21 cellular contexts compared by ENCODE assay signal in the genomic region with DNA sequence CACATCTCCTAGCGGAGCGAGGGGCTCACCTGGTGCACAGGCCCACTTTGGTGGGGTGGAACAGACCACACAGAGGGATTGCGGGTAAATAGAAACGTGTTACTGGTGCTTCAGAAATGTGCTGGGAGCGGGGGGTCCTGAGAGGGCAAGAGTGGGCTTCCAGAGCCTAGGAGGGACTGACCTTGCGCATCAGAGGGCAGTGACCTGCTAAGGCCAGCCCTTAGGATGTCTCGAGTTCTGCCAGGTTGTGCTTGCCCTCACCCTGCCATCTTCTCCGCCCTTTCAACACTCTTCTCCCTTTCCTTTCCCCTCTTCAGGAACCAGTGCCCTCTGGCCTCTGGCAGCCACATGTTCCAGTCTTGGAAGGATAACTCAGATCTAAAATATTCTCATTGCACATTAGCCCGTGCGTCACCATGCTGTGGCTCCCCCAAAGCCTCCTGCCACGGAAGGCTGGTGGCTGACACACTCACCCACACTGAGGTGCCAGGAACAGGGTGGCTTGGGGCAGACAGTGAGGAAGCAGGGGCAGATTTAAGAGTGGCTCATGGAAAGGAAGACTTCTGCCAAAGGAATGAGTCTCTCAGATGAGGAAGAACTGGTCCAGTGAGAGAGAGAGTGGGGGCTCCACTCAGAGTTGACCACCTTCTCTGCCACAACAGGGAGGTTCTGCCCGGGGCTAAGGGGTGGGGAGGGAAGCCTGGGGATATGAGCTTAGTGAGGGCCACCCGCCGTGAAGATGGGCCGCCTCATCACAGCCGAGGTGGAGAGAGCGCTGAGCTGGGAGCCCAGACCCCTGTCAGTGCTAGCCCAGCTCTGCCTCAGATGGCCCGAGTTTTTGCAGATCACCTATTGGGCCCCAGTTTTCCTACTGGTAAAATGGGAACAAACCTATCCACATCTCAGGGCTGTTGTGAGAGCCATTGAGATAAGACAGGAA.
A peak's percentile ranks its signal among the peaks of the same experiment; 100 is the strongest.
DNase-seq lines count a peak whose midpoint lies in the region; FAIRE-seq and TF ChIP-seq lines count a peak whose summit lies in the region.
"Had no signal": no experiment of that assay in that cellular context is flagged by ENCODE, and none has a peak within 500 bp of the region (broad histone marks: within the 10 kb centered on the region; RNA-seq: fewer than 3 reads in every experiment).

No MANE protein-coding gene starts in this region.

- H4K20me1 ChIP-seq in H1 (replicated peaks in 1 of 2; ENCODE audit: control insufficient read depth in 1 of 2, insufficient read depth in 2 of 2, low read length in 2 of 2) (no peaks in the 10 kb centered on the region), neural progenitor cell (ENCODE audit: low read depth) (no peaks in the 10 kb centered on the region)
- H4K20me1 ChIP-seq: BLaER1 treated with 17β-estradiol and CSF1 and Interleukin-3, amounts not matched to agents 10 nM and 100 nM had no signal

- H3K27ac ChIP-seq in H1 (ENCODE audit: low read depth, low read length), result no peak overlapping the region
- no peak overlapping the region for H3K27ac ChIP-seq in neural progenitor cell
- H3K27ac ChIP-seq in WERI-Rb-1, result no peak overlapping the region
- H3K27ac ChIP-seq in prostate gland, result no peak overlapping the region
- H3K27ac ChIP-seq: BLaER1 treated with 17β-estradiol and CSF1 and Interleukin-3, amounts not matched to agents 10 nM and 100 nM; colonic mucosa had no signal

- POLR2A ChIA-PET in H1 (lab: Charles Lee; ENCODE audit: partially characterized antibody), result no interaction called here

- H3K4me1 ChIP-seq in H1 (replicated peaks in 1 of 4; ENCODE audit: control insufficient read depth in 3 of 4, insufficient read depth in 4 of 4, low read length in 3 of 4) (peaks cover 0 to under 1% (median 0%) of the 10 kb centered on the region in 4 experiments; a peak in 1 of 7 replicates), neural progenitor cell (no peaks in the 10 kb centered on the region), prostate gland (replicated peaks) (no peaks in the 10 kb centered on the region)
- H3K4me1 ChIP-seq: colonic mucosa had no signal

- H3K27me3 ChIP-seq in H1 (replicated peaks in 1 of 4; ENCODE audit: control insufficient read depth in 3 of 4, extremely low read depth in 1 of 4, insufficient read depth in 3 of 4, low read length in 3 of 4), result no peaks in the 10 kb centered on the region
- H3K27me3 ChIP-seq in neural progenitor cell, result no peaks in the 10 kb centered on the region
- no peaks in the 10 kb centered on the region for H3K27me3 ChIP-seq in WERI-Rb-1 (ENCODE audit: insufficient read depth, low read depth, severe bottlenecking)
- H3K27me3 ChIP-seq in prostate gland (replicated peaks; ENCODE audit: insufficient read depth), result no peaks in the 10 kb centered on the region
- H3K27me3 ChIP-seq: BLaER1 treated with 17β-estradiol and CSF1 and Interleukin-3, amounts not matched to agents 10 nM and 100 nM; colonic mucosa had no signal

- intact Hi-C loops in prostate gland (cut with DNase I), result no loop called here

- no peak overlapping the region for H3K56ac ChIP-seq in H1 (replicated peaks; ENCODE audit: insufficient read length, low read depth, low read length)

- H3K9me3 ChIP-seq in H1 (ENCODE audit: insufficient read depth in 2 of 2, low read depth in 1 of 2, low read length in 1 of 2) (0 out of 4 replicates have a peak, but pooled peaks cover 0 to 3% of the 10 kb centered on the region in 2 experiments), neural progenitor cell (ENCODE audit: low read depth) (no peaks in the 10 kb centered on the region), WERI-Rb-1 (ENCODE audit: severe bottlenecking) (no peaks in the 10 kb centered on the region), prostate gland (no peaks in the 10 kb centered on the region)
- H3K9me3 ChIP-seq: colonic mucosa had no signal

- H3K4me3 Mint-ChIP-seq in neural progenitor cell, result no peak overlapping the region
- H3K4me3 Mint-ChIP-seq: activated CD4-positive, alpha-beta memory T cell treated with anti-CD3 and anti-CD28 coated beads for 36 hours; activated T-helper 17 cell treated with anti-CD3 and anti-CD28 coated beads, Interleukin-2, amount 50 U/mL, for 72 hours had no signal

- H4K8ac ChIP-seq in H1 (ENCODE audit: extremely low read depth, insufficient read depth, low read length), result no peak overlapping the region

- no peak overlapping the region for H3K14ac ChIP-seq in H1 (ENCODE audit: insufficient read length)

- no peak overlapping the region for H3K18ac ChIP-seq in H1 (ENCODE audit: extremely low read depth, low read length)

- no peaks in the 10 kb centered on the region for H3K36me3 Mint-ChIP-seq in neural progenitor cell

- WGBS in H1 (ENCODE audit: extremely low coverage in 1 of 2, insufficient coverage in 1 of 2, insufficient read length in 1 of 2, insufficient replicate concordance in 2 of 2, low coverage in 1 of 2, low lambda C conversion rate in 2 of 2, missing lambda C conversion rate in 1 of 2), 2 experiments, result 90% methylated on average over 18 of the region's 18 CpGs; no CpG with 5 or more reads in 1 of the 2 experiments
- WGBS in prostate gland, result 87% methylated on average over 18 of the region's 18 CpGs

- peak; percentile 87 for DNase-seq in AG09309 (ENCODE audit: low read depth)
- DNase-seq in H54 (ENCODE audit: insufficient read length, low spot score), result peak; percentile 90
- DNase-seq in H1 (ENCODE audit: low read depth in 1 of 2, low spot score in 2 of 2), result no peak
- no peak for DNase-seq in neural progenitor cell (ENCODE audit: low spot score)
- DNase-seq in HuH-7.5 (ENCODE audit: low spot score), result no peak
- DNase-seq in WERI-Rb-1, result no peak
- no peak for DNase-seq in prostate gland (ENCODE audit: low spot score)
- DNase-seq in NCI-H1105 (lab: John Stamatoyannopoulos, UW), result no peak
- DNase-seq: activated CD4-positive, alpha-beta memory T cell treated with anti-CD3 and anti-CD28 coated beads for 36 hours; amniotic stem cell; colonic mucosa; DMS 273 treated with DMSO at 0.1 percent for 48 hours; erythroblast; GOT3; hippocampal formation; left colon; NCI-H2029; NCI-H524 treated with DMSO at 0.1 percent for 48 hours; OCI-M1 had no signal

- no peak for TF ChIP-seq EP300 in H1 (IDR thresholded peaks at IDR 0.05; ENCODE audit: borderline replicate concordance in 1 of 2, low read depth in 2 of 2, low read length in 2 of 2)

- H3F3A ChIP-seq in neural progenitor cell (ENCODE audit: low read depth), result no peaks in the 10 kb centered on the region

- no peak overlapping the region for H3K4ac ChIP-seq in H1 (replicated peaks; ENCODE audit: insufficient read length, low read depth, low read length)

- peaks cover 23% of the 10 kb centered on the region for H3K27me3 Mint-ChIP-seq in neural progenitor cell (ENCODE audit: insufficient read depth, low read depth)

- no peak for TF ChIP-seq RAD21 in H1 (IDR thresholded peaks at IDR 0.05 in 1 of 2, conservative IDR thresholded peaks at IDR 0.05 in 1 of 2; ENCODE audit: low read depth in 2 of 2, low read length in 2 of 2)

- no peak overlapping the region for H2BK15ac ChIP-seq in H1 (ENCODE audit: low read length)

- H3K79me2 ChIP-seq in H1 (ENCODE audit: control insufficient read depth in 1 of 2, insufficient read depth in 2 of 2, low read length in 2 of 2) (no peaks in the 10 kb centered on the region), neural progenitor cell (ENCODE audit: low read depth) (no peaks in the 10 kb centered on the region)

- H3K36me3 ChIP-seq in H1 (ENCODE audit: control insufficient read depth in 2 of 4, insufficient read depth in 4 of 4, low read length in 3 of 4), result no peaks in the 10 kb centered on the region
- H3K36me3 ChIP-seq in neural progenitor cell, result no peaks in the 10 kb centered on the region
- no peaks in the 10 kb centered on the region for H3K36me3 ChIP-seq in WERI-Rb-1
- no peaks in the 10 kb centered on the region for H3K36me3 ChIP-seq in prostate gland
- H3K36me3 ChIP-seq: BLaER1 treated with 17β-estradiol and CSF1 and Interleukin-3, amounts not matched to agents 10 nM and 100 nM; colonic mucosa had no signal

- H3K79me1 ChIP-seq in H1 (ENCODE audit: low read depth, low read length), result no peaks in the 10 kb centered on the region

- FAIRE-seq in H54 (lab: Jason Lieb, UNC), result peak; percentile 75
- no peak for FAIRE-seq in H1 (lab: Jason Lieb, UNC)

- no peak overlapping the region for H3K4me2 ChIP-seq in H1 (ENCODE audit: insufficient read depth in 1 of 2, low read depth in 2 of 2, low read length in 2 of 2)
- H3K4me2 ChIP-seq in neural progenitor cell, result no peak overlapping the region

- TF ChIP-seq POLR2A in H54 (IDR thresholded peaks at IDR 0.05; ENCODE audit: low read depth, low read length), result no peak
- TF ChIP-seq POLR2A in H1 (IDR thresholded peaks at IDR 0.05; ENCODE audit: control extremely low read depth in 1 of 2, low read depth in 2 of 2, low read length in 2 of 2), result no peak
- TF ChIP-seq POLR2A in prostate gland (IDR thresholded peaks at IDR 0.05), result no peak

- no peaks in the 10 kb centered on the region; the same call in 1 of the 2 replicates for H3K23me2 ChIP-seq in H1 (ENCODE audit: low read depth, low read length)

- H3K9me3 Mint-ChIP-seq in neural progenitor cell, result peaks cover 6% of the 10 kb centered on the region
- H3K9me3 Mint-ChIP-seq: activated T-helper 17 cell treated with anti-CD3 and anti-CD28 coated beads, Interleukin-2, amount 50 U/mL, for 72 hours had no signal

- no peak overlapping the region for H3K23ac ChIP-seq in H1 (ENCODE audit: insufficient read length)

- CTCF ChIA-PET in H1 (lab: Charles Lee; ENCODE audit: partially characterized antibody), result interaction anchor here (1.0 to 2.0 kb wide), 3 partner anchors 17 to 175 kb away, joined by 3 to 6 read pairs (median 4); no protein-coding TSS in a partner anchor

- no peak overlapping the region for H2BK20ac ChIP-seq in H1 (ENCODE audit: low read length)

- 0 out of 2 replicates have a peak overlapping the region, but pooled peaks have one; percentile 27 for H2BK12ac ChIP-seq in H1 (ENCODE audit: low read depth, low read length)

- H2BK5ac ChIP-seq in H1 (ENCODE audit: low read depth, low read length), result no peak overlapping the region

- H2BK120ac ChIP-seq in H1 (replicated peaks; ENCODE audit: low read depth, low read length), result no peak overlapping the region

- TF ChIP-seq CTCF in AG09309 (IDR thresholded peaks at IDR 0.05; ENCODE audit: control insufficient read depth, insufficient read depth, low read depth, low read length, missing control alignments) (no peak), H1 (IDR thresholded peaks at IDR 0.05; ENCODE audit: control extremely low read depth in 1 of 3, insufficient read depth in 1 of 3, low read depth in 1 of 3, low read length in 3 of 3) (no peak), neural progenitor cell (IDR thresholded peaks at IDR 0.05) (no peak), WERI-Rb-1 (IDR thresholded peaks at IDR 0.05; ENCODE audit: low read depth, low read length) (no peak), prostate gland (IDR thresholded peaks at IDR 0.05) (no peak)

- peaks cover 11% of the 10 kb centered on the region for H3K4me1 Mint-ChIP-seq in neural progenitor cell
- H3K4me1 Mint-ChIP-seq: activated T-helper 17 cell treated with anti-CD3 and anti-CD28 coated beads, Interleukin-2, amount 50 U/mL, for 72 hours had no signal

- H2AFZ ChIP-seq in H1 (ENCODE audit: low read length), result no peak overlapping the region
- no peak overlapping the region for H2AFZ ChIP-seq in neural progenitor cell (replicated peaks)

- no peak overlapping the region for H4K91ac ChIP-seq in H1 (replicated peaks; ENCODE audit: insufficient read length, low read length)

- H3K9ac ChIP-seq in H1 (replicated peaks in 1 of 4; ENCODE audit: extremely low read depth in 1 of 4, low read depth in 3 of 4, low read length in 3 of 4) (no peak overlapping the region), neural progenitor cell (no peak overlapping the region)
- H3K9ac ChIP-seq: BLaER1 treated with 17β-estradiol and CSF1 and Interleukin-3, amounts not matched to agents 10 nM and 100 nM had no signal

- H3K4me3 ChIP-seq in AG09309 (ENCODE audit: control insufficient read depth, low read depth, low read length), result no peak overlapping the region
- no peak overlapping the region for H3K4me3 ChIP-seq in H1 (ENCODE audit: extremely low read depth in 1 of 4, insufficient read depth in 2 of 4, low read depth in 3 of 4, low read length in 4 of 4)
- no peak overlapping the region for H3K4me3 ChIP-seq in neural progenitor cell
- H3K4me3 ChIP-seq in WERI-Rb-1 (ENCODE audit: low read depth, low read length), result no peak overlapping the region
- H3K4me3 ChIP-seq in prostate gland, result no peak overlapping the region
- H3K4me3 ChIP-seq: BLaER1 treated with 17β-estradiol and CSF1 and Interleukin-3, amounts not matched to agents 10 nM and 100 nM; colonic mucosa had no signal

- H3K27ac Mint-ChIP-seq in neural progenitor cell, result peak overlapping the region; percentile 54
- H3K27ac Mint-ChIP-seq: activated CD4-positive, alpha-beta memory T cell treated with anti-CD3 and anti-CD28 coated beads for 36 hours; activated T-helper 17 cell treated with anti-CD3 and anti-CD28 coated beads, Interleukin-2, amount 50 U/mL, for 72 hours had no signal

- H2AK5ac ChIP-seq in H1 (ENCODE audit: low read depth, low read length), result no peak overlapping the region

- H4K5ac ChIP-seq in H1 (ENCODE audit: insufficient read length, low read depth, low read length), result no peak overlapping the region

Comparison
In these comparisons a context has a peak if more than half of its experiments do, and no peak if none do; other contexts are left out.
1. DNase-seq: peak in AG09309 (single experiment) and H54 (single experiment); none in H1 (0 of 2), neural progenitor cell (single experiment), HuH-7.5 (single experiment), WERI-Rb-1 (single experiment), prostate gland (single experiment) and NCI-H1105 (single experiment).